ENCODE assay signal across 8 cellular contexts in the genomic region with DNA sequence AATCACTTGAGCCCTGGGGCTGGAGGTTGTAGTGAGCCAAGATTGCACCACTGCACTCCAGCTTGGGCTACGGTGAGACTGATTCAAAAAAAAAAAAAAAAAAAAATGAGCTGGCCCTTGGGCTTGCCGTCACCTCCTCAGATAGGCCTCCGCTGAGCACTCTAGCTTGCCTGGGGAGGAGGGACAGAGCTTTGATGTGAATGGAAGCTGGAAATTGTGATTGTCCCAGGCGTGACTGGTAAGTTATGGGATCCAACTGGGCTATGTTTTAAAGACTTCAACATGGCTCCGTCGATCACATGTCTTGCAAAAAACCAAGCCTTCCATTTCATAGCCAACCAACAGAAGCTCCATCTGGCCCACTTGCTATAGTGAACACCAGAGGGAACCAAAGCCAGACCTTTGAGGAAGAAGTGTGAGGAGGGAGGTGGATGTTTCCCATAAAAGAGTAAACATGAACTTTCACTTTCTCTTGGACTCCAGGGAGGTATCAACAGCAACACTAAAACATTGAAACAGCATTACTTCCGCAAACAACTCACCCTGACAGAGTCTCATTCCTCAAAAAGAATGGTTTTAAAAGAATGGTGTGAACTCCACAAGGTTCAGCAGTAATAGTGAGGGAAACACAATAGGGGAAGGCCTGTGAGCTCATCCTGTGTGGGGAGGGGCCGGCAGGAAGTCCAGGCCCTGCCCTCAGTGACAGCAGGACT. TPM values are rescaled to one million over a fixed set of nuclear protein-coding genes. Genes with fewer than 3 reads are reported as not detected.
DNase-seq lines count a peak whose midpoint lies in the region; ATAC-seq and TF ChIP-seq lines count a peak whose summit lies in the region.

No MANE protein-coding gene starts in this region.

- DNase-seq in glomerular endothelial cell (ENCODE audit: extremely low read depth, low read depth, low spot score) (peak; percentile 34), UCSD-AML1 (lab: John Stamatoyannopoulos, UW; ENCODE audit: unreplicated experiment) (no peak), NCI-H1436 treated with DMSO at 0.1 percent for 48 hours (lab: John Stamatoyannopoulos, UW) (no peak)

- no peak overlapping the region for H3K4me3 ChIP-seq in BLaER1 treated with 17β-estradiol and CSF1 and Interleukin-3, amounts not matched to agents 10 nM and 100 nM
- peak overlapping the region; percentile 18 for H3K4me3 ChIP-seq in skeletal muscle satellite cell (ENCODE audit: low read length)

- H3K36me3 ChIP-seq in BLaER1 treated with 17β-estradiol and CSF1 and Interleukin-3, amounts not matched to agents 10 nM and 100 nM, result no peaks in the 10 kb centered on the region; a peak in 4 of 22 replicates
- H3K36me3 ChIP-seq in skeletal muscle satellite cell (ENCODE audit: insufficient read depth, low read length), result no peaks in the 10 kb centered on the region

- H3K4me1 ChIP-seq in BLaER1 treated with 17β-estradiol and CSF1 and Interleukin-3, amounts not matched to agents 10 nM and 100 nM, result peaks cover 0 to 35% (median 8%) of the 10 kb centered on the region in 10 experiments; a peak in 10 of 20 replicates
- peaks cover 31% of the 10 kb centered on the region for H3K4me1 ChIP-seq in skeletal muscle satellite cell (ENCODE audit: control insufficient read depth, insufficient read depth, low read length)

- peak overlapping the region in 9 of 11 experiments; percentile 16 to 81 (median 58); a peak in 16 of 22 replicates for H3K27ac ChIP-seq in BLaER1 treated with 17β-estradiol and CSF1 and Interleukin-3, amounts not matched to agents 10 nM and 100 nM

- no peaks in the 10 kb centered on the region for H3K27me3 ChIP-seq in BLaER1 treated with 17β-estradiol and CSF1 and Interleukin-3, amounts not matched to agents 10 nM and 100 nM
- no peaks in the 10 kb centered on the region for H3K27me3 ChIP-seq in skeletal muscle satellite cell (ENCODE audit: control insufficient read depth, insufficient read depth, low read length)

- H3K4me2 ChIP-seq in BLaER1 treated with 17β-estradiol and CSF1 and Interleukin-3, amounts not matched to agents 10 nM and 100 nM, result peak overlapping the region in 8 of 11 experiments; percentile 1 to 75 (median 56); a peak in 13 of 22 replicates
- peak overlapping the region; percentile 59 for H3K4me2 ChIP-seq in skeletal muscle satellite cell (ENCODE audit: low read length)

- H4K20me1 ChIP-seq in BLaER1 treated with 17β-estradiol and CSF1 and Interleukin-3, amounts not matched to agents 10 nM and 100 nM, result no peaks in the 10 kb centered on the region

- peaks cover 15 to 29% (median 20%) of the 10 kb centered on the region in 11 experiments for H3K9me3 ChIP-seq in BLaER1 treated with 17β-estradiol and CSF1 and Interleukin-3, amounts not matched to agents 10 nM and 100 nM (replicated peaks in 1 of 11)
- peaks cover 6% of the 10 kb centered on the region for H3K9me3 ChIP-seq in skeletal muscle satellite cell (replicated peaks; ENCODE audit: low read length)

- peak overlapping the region in 3 of 11 experiments; percentile 41 to 47 (median 45); a peak in 3 of 22 replicates for H3K9ac ChIP-seq in BLaER1 treated with 17β-estradiol and CSF1 and Interleukin-3, amounts not matched to agents 10 nM and 100 nM
- peak overlapping the region; percentile 72 for H3K9ac ChIP-seq in skeletal muscle satellite cell (ENCODE audit: low read depth, low read length)

- ATAC-seq in GM19043 (IDR thresholded peaks at IDR 0.05; ENCODE audit: low read depth, unreplicated experiment) (peak; percentile 73), HG03159 (IDR thresholded peaks at IDR 0.05; ENCODE audit: unreplicated experiment) (peak; percentile 71), SK-N-SH treated with all-trans-retinoic acid at 6 μM for 48 hours (peak; percentile 68)

TF ChIP-seq in SK-N-SH treated with all-trans-retinoic acid at 6 μM for 48 hours, 23 proteins besides CTCF, POLR2A, EP300 and RAD21:
- TF ChIP-seq ISL1 (CRISPR knock-in tag; IDR thresholded peaks at IDR 0.05) (no peak), CSDC2 (CRISPR knock-in tag; IDR thresholded peaks at IDR 0.05) (no peak), ARNTL (CRISPR knock-in tag; IDR thresholded peaks at IDR 0.05; ENCODE audit: borderline replicate concordance, low read depth) (no peak), POU6F1 (CRISPR knock-in tag; IDR thresholded peaks at IDR 0.05; ENCODE audit: borderline replicate concordance, low read depth) (no peak), ZNF70 (CRISPR knock-in tag; IDR thresholded peaks at IDR 0.05) (no peak), ZNF8 (CRISPR knock-in tag; IDR thresholded peaks at IDR 0.05) (no peak), TCF4 (CRISPR knock-in tag; IDR thresholded peaks at IDR 0.05; ENCODE audit: borderline replicate concordance) (no peak), RARB (CRISPR knock-in tag; IDR thresholded peaks at IDR 0.05) (no peak), ZNF565 (CRISPR knock-in tag; conservative IDR thresholded peaks at IDR 0.05; ENCODE audit: low read depth) (no peak), ZFP3 (CRISPR knock-in tag; IDR thresholded peaks at IDR 0.05) (no peak), SNAI2 (CRISPR knock-in tag; IDR thresholded peaks at IDR 0.05) (no peak), ZFP30 (CRISPR knock-in tag; IDR thresholded peaks at IDR 0.05) (no peak)
- TF ChIP-seq, protein P1, sequence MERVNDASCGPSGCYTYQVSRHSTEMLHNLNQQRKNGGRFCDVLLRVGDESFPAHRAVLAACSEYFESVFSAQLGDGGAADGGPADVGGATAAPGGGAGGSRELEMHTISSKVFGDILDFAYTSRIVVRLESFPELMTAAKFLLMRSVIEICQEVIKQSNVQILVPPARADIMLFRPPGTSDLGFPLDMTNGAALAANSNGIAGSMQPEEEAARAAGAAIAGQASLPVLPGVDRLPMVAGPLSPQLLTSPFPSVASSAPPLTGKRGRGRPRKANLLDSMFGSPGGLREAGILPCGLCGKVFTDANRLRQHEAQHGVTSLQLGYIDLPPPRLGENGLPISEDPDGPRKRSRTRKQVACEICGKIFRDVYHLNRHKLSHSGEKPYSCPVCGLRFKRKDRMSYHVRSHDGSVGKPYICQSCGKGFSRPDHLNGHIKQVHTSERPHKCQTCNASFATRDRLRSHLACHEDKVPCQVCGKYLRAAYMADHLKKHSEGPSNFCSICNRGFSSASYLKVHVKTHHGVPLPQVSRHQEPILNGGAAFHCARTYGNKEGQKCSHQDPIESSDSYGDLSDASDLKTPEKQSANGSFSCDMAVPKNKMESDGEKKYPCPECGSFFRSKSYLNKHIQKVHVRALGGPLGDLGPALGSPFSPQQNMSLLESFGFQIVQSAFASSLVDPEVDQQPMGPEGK (CRISPR knock-in tag; IDR thresholded peaks at IDR 0.05; ENCODE audit: borderline replicate concordance), result no peak
- TF ChIP-seq, protein P2, sequence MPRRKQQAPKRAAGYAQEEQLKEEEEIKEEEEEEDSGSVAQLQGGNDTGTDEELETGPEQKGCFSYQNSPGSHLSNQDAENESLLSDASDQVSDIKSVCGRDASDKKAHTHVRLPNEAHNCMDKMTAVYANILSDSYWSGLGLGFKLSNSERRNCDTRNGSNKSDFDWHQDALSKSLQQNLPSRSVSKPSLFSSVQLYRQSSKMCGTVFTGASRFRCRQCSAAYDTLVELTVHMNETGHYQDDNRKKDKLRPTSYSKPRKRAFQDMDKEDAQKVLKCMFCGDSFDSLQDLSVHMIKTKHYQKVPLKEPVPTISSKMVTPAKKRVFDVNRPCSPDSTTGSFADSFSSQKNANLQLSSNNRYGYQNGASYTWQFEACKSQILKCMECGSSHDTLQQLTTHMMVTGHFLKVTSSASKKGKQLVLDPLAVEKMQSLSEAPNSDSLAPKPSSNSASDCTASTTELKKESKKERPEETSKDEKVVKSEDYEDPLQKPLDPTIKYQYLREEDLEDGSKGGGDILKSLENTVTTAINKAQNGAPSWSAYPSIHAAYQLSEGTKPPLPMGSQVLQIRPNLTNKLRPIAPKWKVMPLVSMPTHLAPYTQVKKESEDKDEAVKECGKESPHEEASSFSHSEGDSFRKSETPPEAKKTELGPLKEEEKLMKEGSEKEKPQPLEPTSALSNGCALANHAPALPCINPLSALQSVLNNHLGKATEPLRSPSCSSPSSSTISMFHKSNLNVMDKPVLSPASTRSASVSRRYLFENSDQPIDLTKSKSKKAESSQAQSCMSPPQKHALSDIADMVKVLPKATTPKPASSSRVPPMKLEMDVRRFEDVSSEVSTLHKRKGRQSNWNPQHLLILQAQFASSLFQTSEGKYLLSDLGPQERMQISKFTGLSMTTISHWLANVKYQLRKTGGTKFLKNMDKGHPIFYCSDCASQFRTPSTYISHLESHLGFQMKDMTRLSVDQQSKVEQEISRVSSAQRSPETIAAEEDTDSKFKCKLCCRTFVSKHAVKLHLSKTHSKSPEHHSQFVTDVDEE (CRISPR knock-in tag; IDR thresholded peaks at IDR 0.05), result no peak

RNA-seq across cellular contexts. Expression of gene IL12A, which starts 59.3 kb away (rescaled TPM):
- 4.6 and 6.0 TPM in 2 replicates for total RNA-seq in glomerular endothelial cell
- total RNA-seq in skeletal muscle satellite cell (2012; rRNA removed), result 1.1 and 1.5 TPM in 2 replicates
